8 cellular contexts compared by ENCODE assay signal in genomic region chr10:4767033-4767814, GRCh38. TPM values are rescaled to one million over a fixed set of nuclear protein-coding genes. Genes with fewer than 3 reads are reported as not detected.
A peak's percentile ranks its signal among the peaks of the same experiment; 100 is the strongest.
DNase-seq lines count a peak whose midpoint lies in the region; ATAC-seq, FAIRE-seq and TF ChIP-seq lines count a peak whose summit lies in the region.

No MANE protein-coding gene starts in this region.

- peak; percentile 96 for FAIRE-seq in G401.6 (lab: Jason Lieb, UNC)

- H3K9me3 ChIP-seq in RWPE2 (ENCODE audit: severe bottlenecking) = no peaks in the 10 kb centered on the region

- H3K27me3 ChIP-seq in RWPE2 (ENCODE audit: insufficient read depth, poor library complexity, severe bottlenecking) = no peaks in the 10 kb centered on the region

- peaks cover 64% of the 10 kb centered on the region for H3K4me1 ChIP-seq in RWPE2 (ENCODE audit: insufficient read depth, poor library complexity, severe bottlenecking)

- H3K27ac ChIP-seq in RWPE2 (ENCODE audit: poor library complexity, severe bottlenecking) = peak overlapping the region; percentile 100

- DNase-seq in A172 (ENCODE audit: low spot score) (peak; percentile 64), RWPE2 (ENCODE audit: low spot score) (no peak), foreskin melanocyte (peak; percentile 64), renal cortical epithelial cell (ENCODE audit: low read depth) (peak; percentile 60)
- DNase-seq in NK-92 treated with Interleukin-12 subunit alpha and Interleukin-12 subunit beta, amount 100 ng/mL, for 24 hours (lab: John Stamatoyannopoulos, UW) = no peak

- ATAC-seq in RWPE2 (ENCODE audit: low read depth) (no peak), GM18907 (IDR thresholded peaks at IDR 0.05; ENCODE audit: unreplicated experiment) (no peak), GM19455 (IDR thresholded peaks at IDR 0.05; ENCODE audit: unreplicated experiment) (no peak)

- no peak overlapping the region for H3K4me3 ChIP-seq in RWPE2 (ENCODE audit: severe bottlenecking)

- H3K36me3 ChIP-seq in RWPE2 (ENCODE audit: low read depth) = no peaks in the 10 kb centered on the region

- peak; percentile 88 for TF ChIP-seq CTCF in RWPE2 (IDR thresholded peaks at IDR 0.05; ENCODE audit: poor library complexity, severe bottlenecking)

RNA-seq across cellular contexts. Expression of gene AKR1E2, which starts 58.8 kb away (rescaled TPM):
- not detected in 2 replicates for total RNA-seq in A172 (2014; rRNA removed; shearing (Covaris generic))
- 5.4 and 6.0 TPM in 2 replicates for total RNA-seq in renal cortical epithelial cell

Comparison
In these comparisons a context has a peak if more than half of its experiments do, and no peak if none do; other contexts are left out.
1. DNase-seq: peak in A172 (single experiment), foreskin melanocyte (single experiment) and renal cortical epithelial cell (single experiment); none in RWPE2 (single experiment) and NK-92 treated with Interleukin-12 subunit alpha and Interleukin-12 subunit beta, amount 100 ng/mL, for 24 hours (single experiment).